8 cellular contexts compared by ENCODE assay signal in genomic region chr1:235069577-235070563, GRCh38. TPM values are rescaled to one million over a fixed set of nuclear protein-coding genes. Genes with fewer than 3 reads are reported as not detected.
DNase-seq lines count a peak whose midpoint lies in the region; ATAC-seq, FAIRE-seq and TF ChIP-seq lines count a peak whose summit lies in the region.

No MANE protein-coding gene starts in this region.

- H3K36me3 ChIP-seq in suprapubic skin: no peaks in the 10 kb centered on the region

- TF ChIP-seq EP300 in suprapubic skin (IDR thresholded peaks at IDR 0.05): no peak

- no peak for FAIRE-seq in HTR-8/SVneo (lab: Jason Lieb, UNC)

- WGBS in suprapubic skin: 39% methylated on average over 31 of the region's 34 CpGs

- no peak for TF ChIP-seq CTCF in suprapubic skin (IDR thresholded peaks at IDR 0.05)

- no peaks in the 10 kb centered on the region for H3K27me3 ChIP-seq in suprapubic skin

- peak; percentile 44 for DNase-seq in HTR-8/SVneo (ENCODE audit: insufficient read length, low spot score)
- DNase-seq in SHP77 treated with DMSO at 0.1 percent for 48 hours (lab: John Stamatoyannopoulos, UW): peak; percentile 82
- DNase-seq in left ventricle myocardium superior: peak; percentile 66
- DNase-seq in suprapubic skin (ENCODE audit: low spot score in 2 of 2): peak; percentile 87 to 89
- DNase-seq in D341Med (ENCODE audit: low spot score): no peak

- no peaks in the 10 kb centered on the region for H3K9me3 ChIP-seq in suprapubic skin

- H3K27ac ChIP-seq in suprapubic skin: peak overlapping the region; percentile 95

- TF ChIP-seq POLR2A in suprapubic skin (IDR thresholded peaks at IDR 0.05): no peak

- H3K4me1 ChIP-seq in suprapubic skin: peaks cover 74% of the 10 kb centered on the region

- ATAC-seq in left ventricle myocardium superior (peak; percentile 25), HG03139 (IDR thresholded peaks at IDR 0.05; ENCODE audit: unreplicated experiment) (no peak), HG02981 (IDR thresholded peaks at IDR 0.05; ENCODE audit: unreplicated experiment) (no peak), HG02763 (IDR thresholded peaks at IDR 0.05; ENCODE audit: unreplicated experiment) (no peak)

- intact Hi-C loops in left ventricle myocardium superior (cut with micrococcal nuclease): loop anchor here (10.0 kb wide), 2 partner anchors 75 to 345 kb away; no protein-coding TSS in a partner anchor

- H3K4me3 ChIP-seq in suprapubic skin: no peak overlapping the region

RNA-seq across cellular contexts. Expression of gene TOMM20, which starts 58.8 kb away (rescaled TPM):
- 95.8 TPM for total RNA-seq in left ventricle myocardium superior
- total RNA-seq in suprapubic skin: 100 to 1,000 TPM; 101 to 116 (median 111) TPM
